Comparison of ENCODE assay signal across 9 cellular contexts in the genomic region with DNA sequence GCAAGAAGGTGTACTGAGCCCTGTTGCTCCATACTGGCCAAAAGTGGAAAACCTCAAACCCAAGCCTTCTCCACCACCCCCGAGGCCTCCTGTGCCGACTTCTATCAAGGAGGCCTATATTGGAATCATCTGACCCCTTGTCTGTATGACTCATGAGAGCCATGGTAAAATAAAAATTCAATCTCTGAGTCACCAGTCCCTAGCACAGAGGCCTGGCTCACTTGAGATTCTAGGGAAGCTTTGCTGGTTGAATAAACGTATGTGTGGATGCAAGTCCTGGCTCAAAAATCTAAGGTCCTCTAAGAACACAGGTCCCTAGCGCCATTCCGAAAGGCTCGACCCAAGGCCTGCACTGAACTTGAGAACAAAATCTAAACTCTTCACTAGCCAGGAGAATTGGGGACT. TPM values are rescaled to one million over a fixed set of nuclear protein-coding genes. Genes with fewer than 3 reads are reported as not detected.
DNase-seq lines count a peak whose midpoint lies in the region; ATAC-seq and TF ChIP-seq lines count a peak whose summit lies in the region.
"Had no signal": no experiment of that assay in that cellular context is flagged by ENCODE, and none has a peak within 500 bp of the region (broad histone marks: within the 10 kb centered on the region; RNA-seq: fewer than 3 reads in every experiment).

No MANE protein-coding gene starts in this region.

- TF ChIP-seq CTCF in left lung (IDR thresholded peaks at IDR 0.05) (no peak), vagina (IDR thresholded peaks at IDR 0.05) (no peak)

- H3K27me3 ChIP-seq in left lung (no peaks in the 10 kb centered on the region), vagina (no peaks in the 10 kb centered on the region)
- H3K27me3 ChIP-seq: SJSA1 had no signal

- DNase-seq in Right ventricle myocardium inferior (ENCODE audit: missing footprints): no peak
- no peak for DNase-seq in cardiac septum (ENCODE audit: low spot score)
- peak; percentile 77 for DNase-seq in amniotic stem cell (lab: John Stamatoyannopoulos, UW)
- DNase-seq in left lung: no peak
- DNase-seq in vagina (ENCODE audit: extremely low spot score in 2 of 2): peak in 1 of 2 donors; percentile 83
- no peak for DNase-seq in NCI-H82 (lab: John Stamatoyannopoulos, UW)

- no peak for TF ChIP-seq POLR2A in vagina (IDR thresholded peaks at IDR 0.05)

- peaks cover 0 to 29% of the 10 kb centered on the region in 2 donors for H3K36me3 ChIP-seq in left lung
- peaks cover 0 to 12% of the 10 kb centered on the region in 2 donors for H3K36me3 ChIP-seq in vagina

- H3K4me3 ChIP-seq in left lung: no peak overlapping the region
- H3K4me3 ChIP-seq in vagina: no peak overlapping the region
- H3K4me3 ChIP-seq: SJSA1 had no signal

- intact Hi-C loops in Right ventricle myocardium inferior (cut with DNase I): no loop called here
- intact Hi-C loops in cardiac septum (cut with DNase I): no loop called here
- intact Hi-C loops in left lung (cut with DNase I): no loop called here
- intact Hi-C loops in vagina (cut with DNase I): no loop called here

- H3K9me3 ChIP-seq in left lung (no peaks in the 10 kb centered on the region), vagina (no peaks in the 10 kb centered on the region)
- H3K9me3 ChIP-seq: SJSA1 had no signal

- ATAC-seq in Right ventricle myocardium inferior: peak; percentile 23
- peak; percentile 91 for ATAC-seq in left lung
- no peak for ATAC-seq in HG02973 (IDR thresholded peaks at IDR 0.05; ENCODE audit: unreplicated experiment)
- ATAC-seq in GM21381 (IDR thresholded peaks at IDR 0.05; ENCODE audit: unreplicated experiment): no peak

- H3K4me1 ChIP-seq in left lung: peaks cover 4 to 27% of the 10 kb centered on the region in 2 donors
- H3K4me1 ChIP-seq in vagina: peaks cover 40% of the 10 kb centered on the region

- H3K27ac ChIP-seq in left lung (peak overlapping the region in 1 of 2 donors; percentile 16), vagina (peak overlapping the region; percentile 66)
- H3K27ac ChIP-seq: SJSA1 had no signal

RNA-seq across cellular contexts. Expression of gene NSMCE1, which starts 15.0 kb away (rescaled TPM):
- total RNA-seq in Right ventricle myocardium inferior (35.8 TPM), cardiac septum (27.2 TPM), left lung (10 to 100 TPM; 48.6 to 52.7 TPM), vagina (24.6 TPM)

RNA-seq across cellular contexts. Expression of gene KDM8, which starts 50.2 kb away (rescaled TPM):
- 3.5 TPM for total RNA-seq in Right ventricle myocardium inferior
- total RNA-seq in cardiac septum: 3.0 TPM
- total RNA-seq in left lung: 1 to 10 TPM; 5.2 to 7.6 TPM
- 1.5 TPM for total RNA-seq in vagina

Comparison
In these comparisons a context has a peak if more than half of its experiments do, and no peak if none do; other contexts are left out.
1. ATAC-seq: peak in Right ventricle myocardium inferior (single experiment) and left lung (single experiment); none in HG02973 (single experiment) and GM21381 (single experiment).